Comparison of ENCODE assay signal across 1 cellular context in genomic region chr3:47394140-47394855, GRCh38.
A peak's percentile ranks its signal among the peaks of the same experiment; 100 is the strongest.
TF ChIP-seq lines count a peak whose summit lies in the region.

No MANE protein-coding gene starts in this region.

TF ChIP-seq in HepG2, 621 proteins besides CTCF, POLR2A, EP300 and RAD21 (continued from another document and continues in another):
- TF ChIP-seq HNF1A (IDR thresholded peaks at IDR 0.05; ENCODE audit: low read depth) (no peak), HNF1A (CRISPR knock-in tag; IDR thresholded peaks at IDR 0.05; ENCODE audit: borderline replicate concordance) (no peak), ELF4 (CRISPR knock-in tag; IDR thresholded peaks at IDR 0.05; ENCODE audit: borderline replicate concordance) (no peak), SNAPC5 (CRISPR knock-in tag; IDR thresholded peaks at IDR 0.05; ENCODE audit: borderline replicate concordance) (no peak), SRSF4 (IDR thresholded peaks at IDR 0.05; ENCODE audit: low read depth, low read length, poor library complexity, severe bottlenecking) (no peak), CHCHD3 (CRISPR knock-in tag; IDR thresholded peaks at IDR 0.05) (no peak), BCL6 (CRISPR knock-in tag; IDR thresholded peaks at IDR 0.05) (peak; percentile 59; the same call in 1 of the 2 replicates), ZNF512 (CRISPR knock-in tag; IDR thresholded peaks at IDR 0.05) (no peak), HES4 (CRISPR knock-in tag; IDR thresholded peaks at IDR 0.05; ENCODE audit: borderline replicate concordance) (no peak), HMG20A (CRISPR knock-in tag; IDR thresholded peaks at IDR 0.05; ENCODE audit: borderline replicate concordance) (no peak; the same call in 1 of the 2 replicates), SNRNP70 (IDR thresholded peaks at IDR 0.05; ENCODE audit: low read depth, low read length) (no peak), BRF2 (CRISPR knock-in tag; IDR thresholded peaks at IDR 0.05) (no peak), ZBTB44 (CRISPR knock-in tag; IDR thresholded peaks at IDR 0.05) (no peak), ZFP91 (CRISPR knock-in tag; IDR thresholded peaks at IDR 0.05; ENCODE audit: borderline replicate concordance) (no peak), ZNF276 (CRISPR knock-in tag; IDR thresholded peaks at IDR 0.05; ENCODE audit: low read depth) (no peak), ZBTB40 (IDR thresholded peaks at IDR 0.05) (no peak), ZBTB40 (CRISPR knock-in tag; IDR thresholded peaks at IDR 0.05) (no peak), FOXA1 (IDR thresholded peaks at IDR 0.05) (no peak), FOXA1 (CRISPR knock-in tag; IDR thresholded peaks at IDR 0.05) (peak; percentile 55; the same call in 1 of the 2 replicates), SIX1 (CRISPR knock-in tag; IDR thresholded peaks at IDR 0.05; ENCODE audit: borderline replicate concordance) (no peak), DMAP1 (CRISPR knock-in tag; IDR thresholded peaks at IDR 0.05) (no peak), SIN3A (IDR thresholded peaks at IDR 0.05; ENCODE audit: borderline replicate concordance, low read depth, low read length) (no peak), DR1 (CRISPR knock-in tag; IDR thresholded peaks at IDR 0.05) (no peak), ZNF20 (CRISPR knock-in tag; IDR thresholded peaks at IDR 0.05) (no peak), KLF9 (CRISPR knock-in tag; IDR thresholded peaks at IDR 0.05; ENCODE audit: low read depth) (no peak), RCOR2 (CRISPR knock-in tag; IDR thresholded peaks at IDR 0.05) (no peak; the same call in 1 of the 2 replicates), RFX3 (CRISPR knock-in tag; IDR thresholded peaks at IDR 0.05) (no peak), MTA3 (CRISPR knock-in tag; IDR thresholded peaks at IDR 0.05) (no peak), ZNF776 (CRISPR knock-in tag; IDR thresholded peaks at IDR 0.05) (no peak), ZNF543 (CRISPR knock-in tag; IDR thresholded peaks at IDR 0.05) (no peak), ZNF709 (CRISPR knock-in tag; IDR thresholded peaks at IDR 0.05) (no peak), GATAD2A (CRISPR knock-in tag; IDR thresholded peaks at IDR 0.05) (peak; percentile 54), NR2F2 (IDR thresholded peaks at IDR 0.05; ENCODE audit: borderline replicate concordance, low read depth) (peak; percentile 87), ZNF512B (CRISPR knock-in tag; IDR thresholded peaks at IDR 0.05; ENCODE audit: borderline replicate concordance) (no peak)
